ENCODE assay signal across 28 cellular contexts in genomic region chr13:32195713-32196112, GRCh38.
"Had no signal": no experiment of that assay in that cellular context is flagged by ENCODE, and none has a peak within 500 bp of the region (broad histone marks: within the 10 kb centered on the region; RNA-seq: fewer than 3 reads in every experiment).

No MANE protein-coding gene starts in this region.

- H3K9me3 Mint-ChIP-seq: activated CD4-positive, alpha-beta memory T cell treated with anti-CD3 and anti-CD28 coated beads for 36 hours; activated CD4-positive, alpha-beta T cell treated with anti-CD3 and anti-CD28 coated beads, Interleukin-2, amount 10 ng/mL, durations not matched to agents 24 days and 14 days; activated T-helper 17 cell treated with anti-CD3 and anti-CD28 coated beads, Interleukin-2, amount 50 U/mL, for 72 hours; naive B cell had no signal

- H3K4me3 Mint-ChIP-seq: activated CD4-positive, alpha-beta memory T cell treated with anti-CD3 and anti-CD28 coated beads for 36 hours; activated CD4-positive, alpha-beta T cell treated with anti-CD3 and anti-CD28 coated beads, Interleukin-2, amount 10 ng/mL, durations not matched to agents 24 days and 14 days; activated T-helper 17 cell treated with anti-CD3 and anti-CD28 coated beads, Interleukin-2, amount 50 U/mL, for 72 hours; naive B cell had no signal

- H3K27ac Mint-ChIP-seq: activated CD4-positive, alpha-beta memory T cell treated with anti-CD3 and anti-CD28 coated beads for 36 hours; activated CD4-positive, alpha-beta T cell treated with anti-CD3 and anti-CD28 coated beads, Interleukin-2, amount 10 ng/mL, durations not matched to agents 24 days and 14 days; naive B cell had no signal

- H3K4me2 ChIP-seq: hepatocyte had no signal

- H3K9ac ChIP-seq: parathyroid adenoma had no signal

- ATAC-seq: activated T-helper 17 cell treated with anti-CD3 and anti-CD28 coated beads, Interleukin-2, amount 50 U/mL, for 72 hours; gastrocnemius medialis had no signal

- DNase-seq: activated CD4-positive, alpha-beta memory T cell treated with anti-CD3 and anti-CD28 coated beads for 36 hours; activated CD4-positive, alpha-beta T cell treated with anti-CD3 and anti-CD28 coated beads, Interleukin-2, amount 10 ng/mL, durations not matched to agents 24 days and 14 days; activated CD4-positive, CD25-positive, alpha-beta regulatory T cell treated with anti-CD3 and anti-CD28 coated beads, Interleukin-2, amount 50 U/mL, for 72 hours; activated CD8-positive, alpha-beta memory T cell treated with anti-CD3 and anti-CD28 coated beads, Interleukin-2, amount 50 U/mL, for 4 hours; activated gamma-delta T cell treated with Interleukin-2 at 50 U/mL for 16 hours; activated naive CD4-positive, alpha-beta T cell treated with anti-CD3 and anti-CD28 coated beads, Interleukin-2, amount 50 U/mL, for 16 hours; activated T-cell treated with anti-CD3 and anti-CD28 coated beads, Interleukin-2, amount 50 U/mL, for 1 hour; amygdala; colonic mucosa; effector CD8-positive, alpha-beta T cell; esophagus squamous epithelium; gastrocnemius medialis; islet precursor cell; mammary epithelial cell; naive B cell; nucleus accumbens; stimulated activated CD4-positive, alpha-beta T cell treated with anti-CD3 and anti-CD28 coated beads, Interleukin-15, amount 100 ng/mL, for 24 hours; stimulated activated naive CD4-positive, alpha-beta T cell; T-helper 2 cell; testis; transverse colon; uterus had no signal

- H2AFZ ChIP-seq: hepatocyte, parathyroid adenoma had no signal

- H3K36me3 ChIP-seq: breast epithelium, colonic mucosa, esophagus squamous epithelium, gastrocnemius medialis, right atrium auricular region, transverse colon, uterus had no signal

- H3K9me3 ChIP-seq: breast epithelium, colonic mucosa, esophagus squamous epithelium, gastrocnemius medialis, right atrium auricular region, testis, transverse colon, uterus had no signal

- H3K4me3 ChIP-seq: breast epithelium, colonic mucosa, esophagus squamous epithelium, gastrocnemius medialis, hepatocyte, right atrium auricular region, testis, transverse colon, uterus had no signal

- H3K4me1 ChIP-seq: breast epithelium, colonic mucosa, esophagus squamous epithelium, gastrocnemius medialis, parathyroid adenoma, testis, transverse colon, uterus had no signal

- H3K27ac ChIP-seq: breast epithelium, colonic mucosa, epithelial cell of prostate, esophagus squamous epithelium, gastrocnemius medialis, hepatocyte, parathyroid adenoma, testis, transverse colon, uterus had no signal

- H3K79me2 ChIP-seq: hepatocyte, parathyroid adenoma had no signal

- H3K27me3 Mint-ChIP-seq: activated CD4-positive, alpha-beta memory T cell treated with anti-CD3 and anti-CD28 coated beads for 36 hours; activated CD4-positive, alpha-beta T cell treated with anti-CD3 and anti-CD28 coated beads, Interleukin-2, amount 10 ng/mL, durations not matched to agents 24 days and 14 days; activated T-helper 17 cell treated with anti-CD3 and anti-CD28 coated beads, Interleukin-2, amount 50 U/mL, for 72 hours; naive B cell had no signal

- H3K27me3 ChIP-seq: breast epithelium, colonic mucosa, esophagus squamous epithelium, gastrocnemius medialis, hepatocyte, right atrium auricular region, testis, transverse colon, uterus had no signal

- H3K4me1 Mint-ChIP-seq: activated CD4-positive, alpha-beta T cell treated with anti-CD3 and anti-CD28 coated beads, Interleukin-2, amount 10 ng/mL, durations not matched to agents 24 days and 14 days; activated T-helper 17 cell treated with anti-CD3 and anti-CD28 coated beads, Interleukin-2, amount 50 U/mL, for 72 hours; naive B cell had no signal

- H3K36me3 Mint-ChIP-seq: activated CD4-positive, alpha-beta memory T cell treated with anti-CD3 and anti-CD28 coated beads for 36 hours; naive B cell had no signal
